28 cellular contexts compared by ENCODE assay signal in genomic region chr10:12586724-12587123, GRCh38.
A peak's percentile ranks its signal among the peaks of the same experiment; 100 is the strongest.
DNase-seq lines count a peak whose midpoint lies in the region; ATAC-seq, FAIRE-seq and TF ChIP-seq lines count a peak whose summit lies in the region.
"Had no signal": no experiment of that assay in that cellular context is flagged by ENCODE, and none has a peak within 500 bp of the region (broad histone marks: within the 10 kb centered on the region; RNA-seq: fewer than 3 reads in every experiment).

No MANE protein-coding gene starts in this region.

- H3K9me3 ChIP-seq in DND-41 (ENCODE audit: insufficient read depth, low read length, severe bottlenecking) = peaks cover 6% of the 10 kb centered on the region
- peaks cover 2% of the 10 kb centered on the region for H3K9me3 ChIP-seq in mammary epithelial cell (replicated peaks; ENCODE audit: insufficient read depth, low read length)
- no peaks in the 10 kb centered on the region for H3K9me3 ChIP-seq in prostate gland
- H3K9me3 ChIP-seq: BE2C, pancreas, testis had no signal

- peaks cover 57% of the 10 kb centered on the region for H3K4me1 Mint-ChIP-seq in activated CD4-positive, alpha-beta T cell treated with anti-CD3 and anti-CD28 coated beads, Interleukin-2, amount 10 ng/mL, durations not matched to agents 7 days and 5 days

- peaks cover 19% of the 10 kb centered on the region for H3K36me3 Mint-ChIP-seq in activated CD4-positive, alpha-beta T cell treated with anti-CD3 and anti-CD28 coated beads, Interleukin-2, amount 10 ng/mL, durations not matched to agents 7 days and 5 days (ENCODE audit: low read depth)

- peaks cover 4% of the 10 kb centered on the region; the same call in 1 of the 2 replicates for H3K36me3 ChIP-seq in DND-41 (ENCODE audit: insufficient read depth, low read length)
- H3K36me3 ChIP-seq in mammary epithelial cell (ENCODE audit: insufficient read depth, low read length) = no peaks in the 10 kb centered on the region
- no peaks in the 10 kb centered on the region for H3K36me3 ChIP-seq in prostate gland
- H3K36me3 ChIP-seq: BE2C, pancreas, right atrium auricular region had no signal

- TF ChIP-seq POLR2A in prostate gland (IDR thresholded peaks at IDR 0.05) = no peak
- TF ChIP-seq POLR2A in GM12892 (IDR thresholded peaks at IDR 0.05; ENCODE audit: low read depth, low read length) = no peak

- H3K4me3 Mint-ChIP-seq in activated CD4-positive, alpha-beta T cell treated with anti-CD3 and anti-CD28 coated beads, Interleukin-2, amount 10 ng/mL, durations not matched to agents 7 days and 5 days = no peak overlapping the region
- H3K4me3 Mint-ChIP-seq: activated naive CD8-positive, alpha-beta T cell treated with anti-CD3 and anti-CD28 coated beads, Interleukin-2, amount 50 U/mL, for 24 hours; natural killer cell treated with Interleukin-12 subunit alpha and Interleukin-12 subunit beta and Interleukin-15 and Interleukin-18, amount 100 ng/mL, for 72 hours; stimulated activated memory B cell treated with anti-CD40 and anti-IgM and Interleukin-4, amounts not matched to agents 10 μg/mL and 1 μg/mL and 100 μg/mL, for 72 hours had no signal

- H3K27ac Mint-ChIP-seq in activated CD4-positive, alpha-beta T cell treated with anti-CD3 and anti-CD28 coated beads, Interleukin-2, amount 10 ng/mL, durations not matched to agents 7 days and 5 days = peak overlapping the region; percentile 33
- H3K27ac Mint-ChIP-seq: activated naive CD8-positive, alpha-beta T cell treated with anti-CD3 and anti-CD28 coated beads, Interleukin-2, amount 50 U/mL, for 24 hours; natural killer cell treated with Interleukin-12 subunit alpha and Interleukin-12 subunit beta and Interleukin-15 and Interleukin-18, amount 100 ng/mL, for 72 hours had no signal

- no peak overlapping the region; the same call in 1 of the 2 replicates for H2AFZ ChIP-seq in DND-41 (ENCODE audit: low read depth, low read length)
- no peak overlapping the region for H2AFZ ChIP-seq in mammary epithelial cell (ENCODE audit: low read depth, low read length)

- POLR2A ChIA-PET in activated CD4-positive, alpha-beta T cell treated with anti-CD3 and anti-CD28 coated beads, Interleukin-2, amount 10 ng/mL, durations not matched to agents 7 days and 5 days (lab: Charles Lee) = no interaction called here

- BruUV-seq in mammary epithelial cell (replicated peaks; lab: Mats Ljungman, UMichigan) = no TSS peak

- dilution Hi-C loops in mammary epithelial cell (cut with HindIII; ENCODE audit: low sequenced_read_pairs) = no loop called here

- H3K9ac ChIP-seq in DND-41 (ENCODE audit: low read depth, low read length) (peak overlapping the region; percentile 64), mammary epithelial cell (ENCODE audit: insufficient read depth, low read length) (no peak overlapping the region)

- H4K20me1 ChIP-seq in DND-41 (ENCODE audit: insufficient read depth, low read length) (no peaks in the 10 kb centered on the region), mammary epithelial cell (ENCODE audit: insufficient read depth, low read length) (no peaks in the 10 kb centered on the region)

- TF ChIP-seq CTCF in DND-41 (IDR thresholded peaks at IDR 0.05; ENCODE audit: borderline replicate concordance, extremely low read depth, low read length, poor library complexity, severe bottlenecking) (no peak), mammary epithelial cell (conservative IDR thresholded peaks at IDR 0.05 in 1 of 2, IDR thresholded peaks at IDR 0.05 in 1 of 2; ENCODE audit: extremely low read depth in 1 of 2, insufficient read depth in 1 of 2, low read depth in 1 of 2, low read length in 2 of 2) (no peak), prostate gland (IDR thresholded peaks at IDR 0.05) (no peak)

- CTCF ChIA-PET in activated CD4-positive, alpha-beta T cell treated with anti-CD3 and anti-CD28 coated beads, Interleukin-2, amount 10 ng/mL, durations not matched to agents 7 days and 5 days (lab: Charles Lee) = interaction anchor here (0.6 to 1.1 kb wide), 2 partner anchors 43 to 186 kb away, joined by 4 to 6 read pairs; no protein-coding TSS in a partner anchor
- CTCF ChIA-PET in mammary epithelial cell (lab: Charles Lee; ENCODE audit: low non-redundant PET) = no interaction called here

- no peak for FAIRE-seq in GM12892 (lab: Jason Lieb, UNC)
- FAIRE-seq: HepG2, pancreas, TTC549 had no signal

- H3K27me3 ChIP-seq in DND-41 (ENCODE audit: insufficient read depth, low read length, poor library complexity) (no peaks in the 10 kb centered on the region), mammary epithelial cell (ENCODE audit: insufficient read depth, low read length) (no peaks in the 10 kb centered on the region), prostate gland (replicated peaks; ENCODE audit: insufficient read depth) (no peaks in the 10 kb centered on the region)
- H3K27me3 ChIP-seq: BE2C, pancreas, right atrium auricular region, testis had no signal

- 7% methylated on average over 4 of the region's 4 CpGs for WGBS in mammary epithelial cell (ENCODE audit: low coverage, missing lambda C conversion rate)
- WGBS in prostate gland = 44% methylated on average over 4 of the region's 4 CpGs

- ATAC-seq in DND-41 (ENCODE audit: insufficient read depth, low read depth) (no peak), GM19397 (IDR thresholded peaks at IDR 0.05; ENCODE audit: unreplicated experiment) (no peak)
- ATAC-seq: activated naive CD8-positive, alpha-beta T cell treated with anti-CD3 and anti-CD28 coated beads, Interleukin-2, amount 50 U/mL, for 24 hours; HepG2; natural killer cell treated with Interleukin-12 subunit alpha and Interleukin-12 subunit beta and Interleukin-15 and Interleukin-18, amount 100 ng/mL, for 72 hours; pancreas; stimulated activated memory B cell treated with anti-CD40 and anti-IgM and Interleukin-4, amounts not matched to agents 10 μg/mL and 1 μg/mL and 100 μg/mL, for 72 hours had no signal

- peaks cover 13% of the 10 kb centered on the region for H3K9me3 Mint-ChIP-seq in activated CD4-positive, alpha-beta T cell treated with anti-CD3 and anti-CD28 coated beads, Interleukin-2, amount 10 ng/mL, durations not matched to agents 7 days and 5 days
- H3K9me3 Mint-ChIP-seq: natural killer cell treated with Interleukin-12 subunit alpha and Interleukin-12 subunit beta and Interleukin-15 and Interleukin-18, amount 100 ng/mL, for 72 hours had no signal

- peaks cover 77% of the 10 kb centered on the region for H3K4me1 ChIP-seq in DND-41 (ENCODE audit: insufficient read depth, low read length)
- H3K4me1 ChIP-seq in mammary epithelial cell (ENCODE audit: insufficient read depth, low read length) = no peaks in the 10 kb centered on the region
- no peaks in the 10 kb centered on the region for H3K4me1 ChIP-seq in prostate gland (replicated peaks)
- H3K4me1 ChIP-seq: BE2C, pancreas had no signal

- H3K4me2 ChIP-seq in DND-41 (ENCODE audit: insufficient read depth, low read length) (peak overlapping the region; percentile 66), mammary epithelial cell (ENCODE audit: insufficient read depth, low read depth, low read length) (no peak overlapping the region)

- H3K4me3 ChIP-seq in DND-41 (ENCODE audit: low read depth in 1 of 2, low read length in 2 of 2) (peak overlapping the region in 1 of 2 experiments; percentile 51; a peak in 1 of 4 replicates), mammary epithelial cell (replicated peaks in 1 of 3; ENCODE audit: insufficient read depth in 1 of 3, low read depth in 2 of 3, low read length in 3 of 3) (no peak overlapping the region), prostate gland (no peak overlapping the region)
- H3K4me3 ChIP-seq: pancreas, right atrium auricular region, testis had no signal

- H3K79me2 ChIP-seq in DND-41 (ENCODE audit: insufficient read depth, low read length) (peaks cover 3% of the 10 kb centered on the region), mammary epithelial cell (ENCODE audit: insufficient read depth, low read length) (no peaks in the 10 kb centered on the region)

- in situ Hi-C loops in mammary epithelial cell (cut with MboI; ENCODE audit: low sequenced_read_pairs in 2 of 2) = no loop called here

- intact Hi-C loops in mammary epithelial cell (cut with micrococcal nuclease) = no loop called here
- intact Hi-C loops in prostate gland (cut with DNase I) = no loop called here

- peak overlapping the region; percentile 98 for H3K27ac ChIP-seq in DND-41 (ENCODE audit: low read length)
- H3K27ac ChIP-seq in mammary epithelial cell (ENCODE audit: insufficient read depth, low read depth, low read length) = no peak overlapping the region
- no peak overlapping the region for H3K27ac ChIP-seq in prostate gland
- H3K27ac ChIP-seq: HL-60, pancreas, right atrium auricular region, testis had no signal

- no peaks in the 10 kb centered on the region for H3K27me3 Mint-ChIP-seq in activated CD4-positive, alpha-beta T cell treated with anti-CD3 and anti-CD28 coated beads, Interleukin-2, amount 10 ng/mL, durations not matched to agents 7 days and 5 days
- H3K27me3 Mint-ChIP-seq: activated naive CD8-positive, alpha-beta T cell treated with anti-CD3 and anti-CD28 coated beads, Interleukin-2, amount 50 U/mL, for 24 hours; natural killer cell treated with Interleukin-12 subunit alpha and Interleukin-12 subunit beta and Interleukin-15 and Interleukin-18, amount 100 ng/mL, for 72 hours; stimulated activated memory B cell treated with anti-CD40 and anti-IgM and Interleukin-4, amounts not matched to agents 10 μg/mL and 1 μg/mL and 100 μg/mL, for 72 hours had no signal

- no peak for DNase-seq in activated CD4-positive, alpha-beta T cell treated with anti-CD3 and anti-CD28 coated beads, Interleukin-2, amount 10 ng/mL, durations not matched to agents 7 days and 5 days
- no peak for DNase-seq in activated CD4-positive, alpha-beta T cell treated with anti-CD3 and anti-CD28 coated beads, Interleukin-2, amount 50 U/mL, for 1 hour
- peak; percentile 40 for DNase-seq in DND-41
- DNase-seq in mammary epithelial cell = peak; percentile 47
- DNase-seq in prostate gland (ENCODE audit: low spot score) = peak; percentile 13
- DNase-seq in GM12892 (ENCODE audit: insufficient read length) = no peak
- no peak for DNase-seq in HuH-7 (ENCODE audit: low spot score)
- DNase-seq: activated CD4-positive, alpha-beta T cell treated with anti-CD3 and anti-CD28 coated beads for 1 hour; activated CD8-positive, alpha-beta memory T cell treated with anti-CD3 and anti-CD28 coated beads, Interleukin-2, amount 50 U/mL, for 4 hours; activated naive CD8-positive, alpha-beta T cell treated with anti-CD3 and anti-CD28 coated beads, Interleukin-2, amount 50 U/mL, for 24 hours; BE2C; erythroblast; foreskin melanocyte; midbrain; NCI-H1105 treated with DMSO at 0.1 percent for 48 hours; NCI-H2029 treated with DMSO at 0.1 percent for 48 hours; OCI-M1; pancreas; Right ventricle myocardium superior; stimulated activated CD4-positive, alpha-beta T cell treated with anti-CD3 and anti-CD28 coated beads, Interleukin-4, amount 100 ng/mL, for 1 hour; testis had no signal

Comparison
In these comparisons a context has a peak if more than half of its experiments do, and no peak if none do; other contexts are left out.
1. DNase-seq: peak in DND-41 (single experiment), mammary epithelial cell (single experiment) and prostate gland (single experiment); none in activated CD4-positive, alpha-beta T cell treated with anti-CD3 and anti-CD28 coated beads, Interleukin-2, amount 10 ng/mL, durations not matched to agents 7 days and 5 days (single experiment), activated CD4-positive, alpha-beta T cell treated with anti-CD3 and anti-CD28 coated beads, Interleukin-2, amount 50 U/mL, for 1 hour (single experiment), GM12892 (single experiment) and HuH-7 (single experiment).